ENCODE assay signal across 1 cellular context in the genomic region with DNA sequence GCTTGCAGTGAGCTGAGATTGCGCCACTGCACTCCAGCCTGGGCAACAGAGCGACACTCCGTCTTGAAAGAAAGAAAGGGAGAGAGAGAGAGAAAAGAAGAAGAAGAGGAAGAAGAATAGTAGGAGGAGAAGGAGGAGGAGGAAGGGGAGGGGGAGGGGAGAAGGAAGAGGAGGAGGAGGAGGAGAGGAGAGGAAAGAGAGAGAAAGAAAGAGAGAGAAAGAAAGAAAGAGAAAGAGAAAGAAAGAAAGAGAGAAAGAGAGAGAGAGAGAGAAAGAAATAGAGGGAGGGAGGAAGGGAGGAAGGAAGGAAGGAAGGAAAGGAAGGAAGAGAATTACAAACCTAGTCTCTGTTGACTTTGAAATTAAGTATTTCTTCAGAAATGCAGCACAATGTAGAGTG.
TF ChIP-seq lines count a peak whose summit lies in the region.

No MANE protein-coding gene starts in this region.

TF ChIP-seq in WTC11, 78 proteins besides CTCF, POLR2A, EP300 and RAD21 (continued from another document):
- TF ChIP-seq ZNF512 (CRISPR knock-in tag; IDR thresholded peaks at IDR 0.05; ENCODE audit: borderline replicate concordance) = 0 out of 2 replicates have a peak, but pooled peaks have one; percentile 5
